ENCODE assay signal across 20 cellular contexts in genomic region chr9:5784526-5785315, GRCh38. TPM values are rescaled to one million over a fixed set of nuclear protein-coding genes. Genes with fewer than 3 reads are reported as not detected.
A peak's percentile ranks its signal among the peaks of the same experiment; 100 is the strongest.
DNase-seq lines count a peak whose midpoint lies in the region; ATAC-seq and TF ChIP-seq lines count a peak whose summit lies in the region.
"Had no signal": no experiment of that assay in that cellular context is flagged by ENCODE, and none has a peak within 500 bp of the region (broad histone marks: within the 10 kb centered on the region; RNA-seq: fewer than 3 reads in every experiment).

No MANE protein-coding gene starts in this region.

- DNase-seq in activated CD4-positive, alpha-beta T cell treated with anti-CD3 and anti-CD28 coated beads for 36 hours, result no peak
- no peak for DNase-seq in activated CD4-positive, alpha-beta T cell treated with anti-CD3 and anti-CD28 coated beads for 1 hour
- DNase-seq in central memory CD8-positive, alpha-beta T cell (ENCODE audit: low spot score in 2 of 2), result no peak
- DNase-seq in naive thymus-derived CD4-positive, alpha-beta T cell, result no peak
- DNase-seq in sciatic nerve (ENCODE audit: low spot score), result no peak
- DNase-seq: activated CD4-positive, alpha-beta T cell treated with anti-CD3 and anti-CD28 coated beads, Interleukin-2, amount 10 ng/mL, durations not matched to agents 24 days and 14 days; activated CD8-positive, alpha-beta memory T cell treated with anti-CD3 and anti-CD28 coated beads, Interleukin-2, amount 10 ng/mL, durations not matched to agents 7 days and 5 days; amniotic stem cell; dermis blood vessel endothelial cell; foreskin keratinocyte; MV-4-11; NCI-H2029; NCI-H345; NCI-H82; SHP77 treated with DMSO at 0.1 percent for 48 hours had no signal

- TF ChIP-seq POLR2A in gastroesophageal sphincter (IDR thresholded peaks at IDR 0.05), result no peak

- H3K27me3 Mint-ChIP-seq in activated CD4-positive, alpha-beta T cell treated with anti-CD3 and anti-CD28 coated beads for 36 hours, result no peaks in the 10 kb centered on the region
- H3K27me3 Mint-ChIP-seq in central memory CD8-positive, alpha-beta T cell, result no peaks in the 10 kb centered on the region
- no peaks in the 10 kb centered on the region for H3K27me3 Mint-ChIP-seq in naive thymus-derived CD4-positive, alpha-beta T cell
- H3K27me3 Mint-ChIP-seq: activated CD4-positive, alpha-beta T cell treated with anti-CD3 and anti-CD28 coated beads, Interleukin-2, amount 10 ng/mL, durations not matched to agents 24 days and 14 days; activated CD8-positive, alpha-beta memory T cell treated with anti-CD3 and anti-CD28 coated beads, Interleukin-2, amount 10 ng/mL, durations not matched to agents 7 days and 5 days had no signal

- peaks cover 18% of the 10 kb centered on the region for H3K9me3 ChIP-seq in HUES48 (ENCODE audit: control insufficient read depth, insufficient read depth, low read length)
- H3K9me3 ChIP-seq in naive thymus-derived CD4-positive, alpha-beta T cell (ENCODE audit: control insufficient read depth in 2 of 3, low read length in 3 of 3), result peaks cover 0 to 7% (median 0%) of the 10 kb centered on the region in 3 experiments
- peaks cover 0 to 16% (median 1%) of the 10 kb centered on the region in 3 donors for H3K9me3 ChIP-seq in gastroesophageal sphincter

- POLR2A ChIA-PET in activated CD4-positive, alpha-beta T cell treated with anti-CD3 and anti-CD28 coated beads for 36 hours (lab: Charles Lee), result no interaction called here
- POLR2A ChIA-PET in naive thymus-derived CD4-positive, alpha-beta T cell (lab: Charles Lee), result no interaction called here

- H3K4me1 ChIP-seq in HUES48 (ENCODE audit: control insufficient read depth, insufficient read depth, low read length) (peaks cover 8% of the 10 kb centered on the region), gastroesophageal sphincter (no peaks in the 10 kb centered on the region)
- no peaks in the 10 kb centered on the region for H3K4me1 ChIP-seq in naive thymus-derived CD4-positive, alpha-beta T cell (ENCODE audit: control insufficient read depth in 2 of 2, insufficient read depth in 2 of 2, low read length in 2 of 2)
- H3K4me1 ChIP-seq: foreskin keratinocyte had no signal

- 64 to 68% methylated on average over 4 of the region's 4 CpGs for WGBS in gastroesophageal sphincter (ENCODE audit: low coverage in 1 of 2), 2 donors

- ATAC-seq in activated CD4-positive, alpha-beta T cell treated with anti-CD3 and anti-CD28 coated beads for 36 hours, result no peak
- ATAC-seq in central memory CD8-positive, alpha-beta T cell (replicated peaks; ENCODE audit: extremely low read depth, poor library complexity, severe bottlenecking), result no peak
- no peak for ATAC-seq in naive thymus-derived CD4-positive, alpha-beta T cell
- ATAC-seq in sciatic nerve (no peak), HG03039 (IDR thresholded peaks at IDR 0.05; ENCODE audit: unreplicated experiment) (no peak), gastroesophageal sphincter (no peak)
- ATAC-seq: activated CD8-positive, alpha-beta memory T cell treated with anti-CD3 and anti-CD28 coated beads, Interleukin-2, amount 10 ng/mL, durations not matched to agents 7 days and 5 days; foreskin keratinocyte had no signal

- H3K36me3 Mint-ChIP-seq in activated CD4-positive, alpha-beta T cell treated with anti-CD3 and anti-CD28 coated beads for 36 hours (ENCODE audit: low read depth), result peaks cover 80% of the 10 kb centered on the region
- H3K36me3 Mint-ChIP-seq in central memory CD8-positive, alpha-beta T cell (ENCODE audit: insufficient read depth), result peaks cover 32% of the 10 kb centered on the region
- peaks cover 48 to 92% (median 85%) of the 10 kb centered on the region in 5 donors for H3K36me3 Mint-ChIP-seq in naive thymus-derived CD4-positive, alpha-beta T cell

- TF ChIP-seq CTCF in gastroesophageal sphincter (IDR thresholded peaks at IDR 0.05), result no peak

- H3K9me3 Mint-ChIP-seq in activated CD4-positive, alpha-beta T cell treated with anti-CD3 and anti-CD28 coated beads for 36 hours (ENCODE audit: low read depth), result peaks cover 22% of the 10 kb centered on the region
- H3K9me3 Mint-ChIP-seq in central memory CD8-positive, alpha-beta T cell, result peaks cover 6% of the 10 kb centered on the region
- peaks cover 0 to 42% (median 27%) of the 10 kb centered on the region in 11 donors for H3K9me3 Mint-ChIP-seq in naive thymus-derived CD4-positive, alpha-beta T cell

- TF ChIP-seq EP300 in gastroesophageal sphincter (IDR thresholded peaks at IDR 0.05), result no peak

- H3K36me3 ChIP-seq in HUES48 (ENCODE audit: control insufficient read depth, insufficient read depth, low read length), result peaks cover 36% of the 10 kb centered on the region
- H3K36me3 ChIP-seq in naive thymus-derived CD4-positive, alpha-beta T cell (ENCODE audit: control insufficient read depth in 2 of 3, insufficient read depth in 3 of 3, low read length in 3 of 3), result peaks cover 0 to 43% (median 0%) of the 10 kb centered on the region in 3 experiments
- peaks cover 0 to 44% of the 10 kb centered on the region in 2 donors for H3K36me3 ChIP-seq in gastroesophageal sphincter

- H3K27ac ChIP-seq in HUES48 (ENCODE audit: low read depth, low read length), result peak overlapping the region; percentile 56
- H3K27ac ChIP-seq in naive thymus-derived CD4-positive, alpha-beta T cell (ENCODE audit: low read depth, low read length), result no peak overlapping the region
- H3K27ac ChIP-seq in gastroesophageal sphincter, result no peak overlapping the region
- H3K27ac ChIP-seq: 22Rv1, foreskin keratinocyte, KMS-11 had no signal

- intact Hi-C loops in activated CD4-positive, alpha-beta T cell treated with anti-CD3 and anti-CD28 coated beads for 36 hours (cut with DNase I, micrococcal nuclease), result loop anchor here in 1 of 2 experiments (5.0 kb wide), 1 partner anchor 48 kb away; the partner anchor contains the start of gene ERMP1
- intact Hi-C loops in naive thymus-derived CD4-positive, alpha-beta T cell (cut with micrococcal nuclease), result no loop called here
- intact Hi-C loops in sciatic nerve (cut with DNase I), result no loop called here

- H3K27ac Mint-ChIP-seq in activated CD4-positive, alpha-beta T cell treated with anti-CD3 and anti-CD28 coated beads for 36 hours, result peak overlapping the region; percentile 38
- H3K27ac Mint-ChIP-seq in central memory CD8-positive, alpha-beta T cell (ENCODE audit: low read depth), result peak overlapping the region; percentile 4
- H3K27ac Mint-ChIP-seq in naive thymus-derived CD4-positive, alpha-beta T cell, result peak overlapping the region in 7 of 9 donors; percentile 7 to 79 (median 61)
- H3K27ac Mint-ChIP-seq: activated CD8-positive, alpha-beta memory T cell treated with anti-CD3 and anti-CD28 coated beads, Interleukin-2, amount 10 ng/mL, durations not matched to agents 7 days and 5 days had no signal

- no peak overlapping the region for H3K4me3 Mint-ChIP-seq in activated CD4-positive, alpha-beta T cell treated with anti-CD3 and anti-CD28 coated beads for 36 hours
- H3K4me3 Mint-ChIP-seq in central memory CD8-positive, alpha-beta T cell, result no peak overlapping the region
- H3K4me3 Mint-ChIP-seq in naive thymus-derived CD4-positive, alpha-beta T cell, result no peak overlapping the region
- H3K4me3 Mint-ChIP-seq: activated CD4-positive, alpha-beta T cell treated with anti-CD3 and anti-CD28 coated beads, Interleukin-2, amount 10 ng/mL, durations not matched to agents 24 days and 14 days; activated CD8-positive, alpha-beta memory T cell treated with anti-CD3 and anti-CD28 coated beads, Interleukin-2, amount 10 ng/mL, durations not matched to agents 7 days and 5 days had no signal

- no peak overlapping the region for H3K4me3 ChIP-seq in HUES48 (ENCODE audit: low read depth, low read length)
- no peak overlapping the region for H3K4me3 ChIP-seq in naive thymus-derived CD4-positive, alpha-beta T cell (ENCODE audit: low read length)
- H3K4me3 ChIP-seq in gastroesophageal sphincter, result no peak overlapping the region

- H3K9ac ChIP-seq in HUES48 (ENCODE audit: low read depth, low read length), result no peak overlapping the region
- H3K9ac ChIP-seq: KMS-11 had no signal

- H3K4me1 Mint-ChIP-seq in activated CD4-positive, alpha-beta T cell treated with anti-CD3 and anti-CD28 coated beads for 36 hours, result peaks cover 36% of the 10 kb centered on the region
- peaks cover 29% of the 10 kb centered on the region for H3K4me1 Mint-ChIP-seq in central memory CD8-positive, alpha-beta T cell
- H3K4me1 Mint-ChIP-seq in naive thymus-derived CD4-positive, alpha-beta T cell, result peaks cover 2 to 24% (median 14%) of the 10 kb centered on the region in 7 donors
- H3K4me1 Mint-ChIP-seq: activated CD8-positive, alpha-beta memory T cell treated with anti-CD3 and anti-CD28 coated beads, Interleukin-2, amount 10 ng/mL, durations not matched to agents 7 days and 5 days had no signal

- CTCF ChIA-PET in activated CD4-positive, alpha-beta T cell treated with anti-CD3 and anti-CD28 coated beads for 36 hours (lab: Charles Lee), result no interaction called here
- CTCF ChIA-PET in naive thymus-derived CD4-positive, alpha-beta T cell (lab: Charles Lee), result no interaction called here

- no peaks in the 10 kb centered on the region for H3K27me3 ChIP-seq in HUES48 (ENCODE audit: control insufficient read depth, insufficient read depth, low read length)
- H3K27me3 ChIP-seq in naive thymus-derived CD4-positive, alpha-beta T cell (ENCODE audit: control insufficient read depth in 2 of 2, insufficient read depth in 2 of 2, low read length in 2 of 2), result no peaks in the 10 kb centered on the region
- no peaks in the 10 kb centered on the region for H3K27me3 ChIP-seq in gastroesophageal sphincter
- H3K27me3 ChIP-seq: foreskin keratinocyte had no signal

RNA-seq across cellular contexts. Expression of gene ERMP1, which starts 48.2 kb away (rescaled TPM):
- total RNA-seq in activated CD4-positive, alpha-beta T cell treated with anti-CD3 and anti-CD28 coated beads for 36 hours, result 10 to 100 TPM; 13.3 to 13.9 TPM
- 10 to 100 TPM in 4 of 5 experiments, 1 to 10 TPM in 1; 9.5 to 37.1 (median 20.0) TPM for total RNA-seq in naive thymus-derived CD4-positive, alpha-beta T cell
- 1 to 10 TPM; 7.3 to 9.7 TPM for polyA plus RNA-seq in naive thymus-derived CD4-positive, alpha-beta T cell
- total RNA-seq in sciatic nerve, result 18.3 TPM
- total RNA-seq in gastroesophageal sphincter, result 10 to 100 TPM in 3 of 4 donors, 1 to 10 TPM in 1; 6.6 to 12.2 (median 11.7) TPM

Comparison
In these comparisons a context has a peak if more than half of its experiments do, and no peak if none do; other contexts are left out.
1. H3K27ac Mint-ChIP-seq: peak in every context shown above with its lines; median percentile 61 in naive thymus-derived CD4-positive, alpha-beta T cell; 38 in activated CD4-positive, alpha-beta T cell treated with anti-CD3 and anti-CD28 coated beads for 36 hours; 4 in central memory CD8-positive, alpha-beta T cell.